ENCODE assay signal across 31 cellular contexts in genomic region chr1:211279340-211279739, GRCh38.
"Had no signal": no experiment of that assay in that cellular context is flagged by ENCODE, and none has a peak within 500 bp of the region (broad histone marks: within the 10 kb centered on the region; RNA-seq: fewer than 3 reads in every experiment).

No MANE protein-coding gene starts in this region.

- H3K27me3 Mint-ChIP-seq: activated CD4-positive, alpha-beta memory T cell treated with anti-CD3 and anti-CD28 coated beads, Interleukin-2, amount 10 ng/mL, durations not matched to agents 7 days and 5 days; activated CD4-positive, alpha-beta T cell treated with anti-CD3 and anti-CD28 coated beads, Interleukin-2, amount 10 ng/mL, durations not matched to agents 7 days and 5 days; T-cell had no signal

- H3K9me3 Mint-ChIP-seq: activated CD4-positive, alpha-beta memory T cell treated with anti-CD3 and anti-CD28 coated beads, Interleukin-2, amount 10 ng/mL, durations not matched to agents 7 days and 5 days; activated CD4-positive, alpha-beta T cell treated with anti-CD3 and anti-CD28 coated beads, Interleukin-2, amount 10 ng/mL, durations not matched to agents 7 days and 5 days; activated T-cell treated with anti-CD3 and anti-CD28 coated beads, Interleukin-2, amount 50 U/mL, for 72 hours; T-cell had no signal

- H3K27ac ChIP-seq: ascending aorta, body of pancreas, coronary artery, SK-N-MC, WERI-Rb-1 had no signal

- DNase-seq: activated CD4-positive, alpha-beta memory T cell treated with anti-CD3 and anti-CD28 coated beads, Interleukin-2, amount 10 ng/mL, durations not matched to agents 7 days and 5 days; activated CD4-positive, alpha-beta T cell treated with anti-CD3 and anti-CD28 coated beads for 1 hour; activated CD4-positive, alpha-beta T cell treated with anti-CD3 and anti-CD28 coated beads, Interleukin-2, amount 10 ng/mL, durations not matched to agents 7 days and 5 days; activated CD8-positive, alpha-beta memory T cell treated with anti-CD3 and anti-CD28 coated beads, Interleukin-2, amount 50 U/mL, for 48 hours; activated naive CD4-positive, alpha-beta T cell treated with anti-CD3 and anti-CD28 coated beads, Interleukin-2, amount 50 U/mL, for 16 hours; activated T-cell treated with anti-CD3 and anti-CD28 coated beads, Interleukin-2, amount 50 U/mL, for 72 hours; amniotic stem cell; body of pancreas; central memory CD4-positive, alpha-beta T cell; KG1; MG63; MV-4-11; NCI-H1092 treated with DMSO at 0.1 percent for 48 hours; NCI-H1417 treated with DMSO at 0.1 percent for 48 hours; NCI-H1694; NCI-H2029; NCI-H345; NCI-H510A; NCI-H69; NK-92 treated with Interleukin-12 subunit alpha and Interleukin-12 subunit beta, amount 100 ng/mL, for 24 hours; OCI-M1; RPMI8226; T-cell; T1000; WERI-Rb-1 had no signal

- H3K27me3 ChIP-seq: ascending aorta, body of pancreas, MG63 had no signal

- ATAC-seq: body of pancreas, Panc1, Right ventricle myocardium inferior, T-cell had no signal

- H3K27ac Mint-ChIP-seq: activated CD4-positive, alpha-beta memory T cell treated with anti-CD3 and anti-CD28 coated beads, Interleukin-2, amount 10 ng/mL, durations not matched to agents 7 days and 5 days; activated CD4-positive, alpha-beta T cell treated with anti-CD3 and anti-CD28 coated beads, Interleukin-2, amount 10 ng/mL, durations not matched to agents 7 days and 5 days; activated T-cell treated with anti-CD3 and anti-CD28 coated beads, Interleukin-2, amount 50 U/mL, for 72 hours; T-cell had no signal

- H3K4me1 ChIP-seq: body of pancreas had no signal

- FAIRE-seq: bronchial epithelial cell had no signal

- H3K9me3 ChIP-seq: ascending aorta, MG63 had no signal

- H3K4me3 ChIP-seq: ascending aorta, body of pancreas, coronary artery, MG63, SK-N-MC had no signal

- H3K4me3 Mint-ChIP-seq: activated CD4-positive, alpha-beta memory T cell treated with anti-CD3 and anti-CD28 coated beads, Interleukin-2, amount 10 ng/mL, durations not matched to agents 7 days and 5 days; activated CD4-positive, alpha-beta T cell treated with anti-CD3 and anti-CD28 coated beads, Interleukin-2, amount 10 ng/mL, durations not matched to agents 7 days and 5 days; activated T-cell treated with anti-CD3 and anti-CD28 coated beads, Interleukin-2, amount 50 U/mL, for 72 hours; T-cell had no signal

- H3K4me1 Mint-ChIP-seq: activated CD4-positive, alpha-beta memory T cell treated with anti-CD3 and anti-CD28 coated beads, Interleukin-2, amount 10 ng/mL, durations not matched to agents 7 days and 5 days; activated CD4-positive, alpha-beta T cell treated with anti-CD3 and anti-CD28 coated beads, Interleukin-2, amount 10 ng/mL, durations not matched to agents 7 days and 5 days had no signal
